31 cellular contexts compared by ENCODE assay signal in the genomic region with DNA sequence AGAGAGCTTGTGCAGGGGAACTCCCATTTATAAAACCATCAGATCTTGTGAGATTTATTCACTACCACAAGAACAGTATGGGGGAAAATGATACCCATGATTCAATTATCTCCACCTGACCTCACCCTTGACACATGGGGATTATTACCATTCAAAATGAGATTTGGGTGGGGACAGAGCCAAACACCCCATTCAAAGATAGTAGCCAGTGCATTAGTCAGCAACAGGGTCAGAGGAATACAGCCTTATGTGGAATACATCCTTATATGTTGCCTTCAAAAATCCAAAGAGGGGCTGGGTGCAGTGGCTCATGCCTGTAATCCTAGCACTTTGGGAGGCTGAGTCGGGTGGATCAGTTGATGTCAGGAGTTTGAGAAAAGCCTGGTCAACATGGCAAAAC.
DNase-seq lines count a peak whose midpoint lies in the region; ATAC-seq lines count a peak whose summit lies in the region.
"Had no signal": no experiment of that assay in that cellular context is flagged by ENCODE, and none has a peak within 500 bp of the region (broad histone marks: within the 10 kb centered on the region; RNA-seq: fewer than 3 reads in every experiment).

No MANE protein-coding gene starts in this region.

- no peaks in the 10 kb centered on the region for H3K79me2 ChIP-seq in trophoblast cell (ENCODE audit: control insufficient read depth, insufficient read depth, low read length, poor library complexity)

- intact Hi-C loops in activated naive CD4-positive, alpha-beta T cell treated with anti-CD3 and anti-CD28 coated beads for 36 hours (cut with micrococcal nuclease): no loop called here

- H3K4me3 Mint-ChIP-seq in activated naive CD4-positive, alpha-beta T cell treated with anti-CD3 and anti-CD28 coated beads for 36 hours: no peak overlapping the region
- no peak overlapping the region for H3K4me3 Mint-ChIP-seq in activated T-helper 17 cell treated with anti-CD3 and anti-CD28 coated beads, Interleukin-2, amount 50 U/mL, for 72 hours
- H3K4me3 Mint-ChIP-seq: B cell; CD14-positive monocyte; CD4-positive, alpha-beta memory T cell; CD4-positive, alpha-beta T cell; CD4-positive, CD25-positive, alpha-beta regulatory T cell; CD8-positive, alpha-beta memory T cell; CD8-positive, alpha-beta T cell had no signal

- H3K36me3 Mint-ChIP-seq in activated naive CD4-positive, alpha-beta T cell treated with anti-CD3 and anti-CD28 coated beads, Interleukin-2, amount 50 U/mL, for 72 hours: no peaks in the 10 kb centered on the region
- H3K36me3 Mint-ChIP-seq in activated naive CD4-positive, alpha-beta T cell treated with anti-CD3 and anti-CD28 coated beads for 36 hours (ENCODE audit: low read depth): no peaks in the 10 kb centered on the region
- no peaks in the 10 kb centered on the region for H3K36me3 Mint-ChIP-seq in activated T-helper 17 cell treated with anti-CD3 and anti-CD28 coated beads, Interleukin-2, amount 50 U/mL, for 72 hours (ENCODE audit: low read depth)
- H3K36me3 Mint-ChIP-seq: CD14-positive monocyte; CD4-positive, alpha-beta memory T cell; CD4-positive, CD25-positive, alpha-beta regulatory T cell; CD8-positive, alpha-beta memory T cell; CD8-positive, alpha-beta T cell had no signal

- WGBS in trophoblast cell (ENCODE audit: extremely low coverage, insufficient coverage, insufficient read length): no CpG with 5 or more reads among the region's 1 CpG

- H3K36me3 ChIP-seq in trophoblast cell (ENCODE audit: control insufficient read depth in 1 of 2, insufficient read depth in 2 of 2, low read length in 2 of 2): no peaks in the 10 kb centered on the region
- H3K36me3 ChIP-seq: BE2C; BLaER1; BLaER1 treated with 17β-estradiol and CSF1 and Interleukin-3, amounts not matched to agents 10 nM and 100 nM had no signal

- CTCF ChIA-PET in activated naive CD4-positive, alpha-beta T cell treated with anti-CD3 and anti-CD28 coated beads for 36 hours (lab: Charles Lee): no interaction called here

- peaks cover 4 to 8% of the 10 kb centered on the region in 2 experiments for H3K4me1 ChIP-seq in trophoblast cell (ENCODE audit: control insufficient read depth in 1 of 2, insufficient read depth in 2 of 2, low read length in 2 of 2)
- H3K4me1 ChIP-seq: BE2C; BLaER1 treated with 17β-estradiol and CSF1 and Interleukin-3, amounts not matched to agents 10 nM and 100 nM; Caco-2 had no signal

- no peak overlapping the region for H3K27ac Mint-ChIP-seq in activated naive CD4-positive, alpha-beta T cell treated with anti-CD3 and anti-CD28 coated beads, Interleukin-2, amount 50 U/mL, for 72 hours
- H3K27ac Mint-ChIP-seq in activated naive CD4-positive, alpha-beta T cell treated with anti-CD3 and anti-CD28 coated beads for 36 hours: no peak overlapping the region
- no peak overlapping the region for H3K27ac Mint-ChIP-seq in activated T-helper 17 cell treated with anti-CD3 and anti-CD28 coated beads, Interleukin-2, amount 50 U/mL, for 72 hours
- H3K27ac Mint-ChIP-seq: B cell; CD14-positive monocyte; CD4-positive, alpha-beta memory T cell; CD4-positive, alpha-beta T cell; CD4-positive, CD25-positive, alpha-beta regulatory T cell; CD8-positive, alpha-beta memory T cell; CD8-positive, alpha-beta T cell had no signal

- peak; percentile 22 to 91 for ATAC-seq in activated naive CD4-positive, alpha-beta T cell treated with anti-CD3 and anti-CD28 coated beads, Interleukin-2, amount 50 U/mL, for 72 hours
- peak; percentile 18 for ATAC-seq in activated T-helper 17 cell treated with anti-CD3 and anti-CD28 coated beads, Interleukin-2, amount 50 U/mL, for 72 hours (replicated peaks)
- ATAC-seq: A549; CD8-positive, alpha-beta T cell had no signal

- no peaks in the 10 kb centered on the region for H3K27me3 Mint-ChIP-seq in activated naive CD4-positive, alpha-beta T cell treated with anti-CD3 and anti-CD28 coated beads for 36 hours (ENCODE audit: low read depth)
- peaks cover 3% of the 10 kb centered on the region for H3K27me3 Mint-ChIP-seq in activated T-helper 17 cell treated with anti-CD3 and anti-CD28 coated beads, Interleukin-2, amount 50 U/mL, for 72 hours
- H3K27me3 Mint-ChIP-seq: B cell; CD4-positive, alpha-beta memory T cell; CD4-positive, alpha-beta T cell; CD4-positive, CD25-positive, alpha-beta regulatory T cell had no signal

- no peak overlapping the region for H3K9ac ChIP-seq in trophoblast cell (ENCODE audit: low read length)
- H3K9ac ChIP-seq: BLaER1; BLaER1 treated with 17β-estradiol and CSF1 and Interleukin-3, amounts not matched to agents 10 nM and 100 nM had no signal

- no peak overlapping the region for H4K8ac ChIP-seq in trophoblast cell (ENCODE audit: low read depth, low read length)

- no peaks in the 10 kb centered on the region for H3K27me3 ChIP-seq in trophoblast cell (ENCODE audit: insufficient read depth, low read length)
- H3K27me3 ChIP-seq: BE2C; BLaER1; BLaER1 treated with 17β-estradiol and CSF1 and Interleukin-3, amounts not matched to agents 10 nM and 100 nM had no signal

- H3K4me1 Mint-ChIP-seq in activated naive CD4-positive, alpha-beta T cell treated with anti-CD3 and anti-CD28 coated beads for 36 hours (ENCODE audit: low read depth): no peaks in the 10 kb centered on the region
- H3K4me1 Mint-ChIP-seq in activated T-helper 17 cell treated with anti-CD3 and anti-CD28 coated beads, Interleukin-2, amount 50 U/mL, for 72 hours: no peaks in the 10 kb centered on the region
- H3K4me1 Mint-ChIP-seq: B cell; CD14-positive monocyte; CD4-positive, alpha-beta memory T cell; CD4-positive, CD25-positive, alpha-beta regulatory T cell; CD8-positive, alpha-beta memory T cell had no signal

- peaks cover 1% of the 10 kb centered on the region for H3K9me3 ChIP-seq in trophoblast cell (ENCODE audit: insufficient read depth, low read depth, low read length)
- H3K9me3 ChIP-seq: A549, BE2C, BLaER1, Caco-2 had no signal

- peaks cover 0 to 10% of the 10 kb centered on the region in 2 donors for H3K9me3 Mint-ChIP-seq in activated naive CD4-positive, alpha-beta T cell treated with anti-CD3 and anti-CD28 coated beads, Interleukin-2, amount 50 U/mL, for 72 hours
- no peaks in the 10 kb centered on the region for H3K9me3 Mint-ChIP-seq in activated naive CD4-positive, alpha-beta T cell treated with anti-CD3 and anti-CD28 coated beads for 36 hours
- H3K9me3 Mint-ChIP-seq in activated T-helper 17 cell treated with anti-CD3 and anti-CD28 coated beads, Interleukin-2, amount 50 U/mL, for 72 hours: peaks cover 3% of the 10 kb centered on the region

- H3K4ac ChIP-seq in trophoblast cell (ENCODE audit: low read depth, low read length): no peak overlapping the region

- H4K91ac ChIP-seq in trophoblast cell (ENCODE audit: low read depth, low read length): no peak overlapping the region

- H3K27ac ChIP-seq in trophoblast cell (ENCODE audit: low read depth, low read length): no peak overlapping the region
- H3K27ac ChIP-seq: 22Rv1; A549; BLaER1; BLaER1 treated with 17β-estradiol and CSF1 and Interleukin-3, amounts not matched to agents 10 nM and 100 nM; C4-2B had no signal

- no peak overlapping the region for H3K14ac ChIP-seq in trophoblast cell (ENCODE audit: low read length)

- no peak overlapping the region for H3K23ac ChIP-seq in trophoblast cell (ENCODE audit: low read length)

- no peak for DNase-seq in activated naive CD4-positive, alpha-beta T cell treated with anti-CD3 and anti-CD28 coated beads, Interleukin-2, amount 50 U/mL, for 72 hours (ENCODE audit: low spot score in 2 of 2)
- no peak for DNase-seq in activated naive CD4-positive, alpha-beta T cell treated with anti-CD3 and anti-CD28 coated beads for 36 hours
- DNase-seq in trophoblast cell: no peak
- DNase-seq: 8988T; ACHN; AML-193; BE2C; C1 segment of cervical spinal cord; Caco-2; Calu3; CD4-positive, alpha-beta memory T cell; CD4-positive, alpha-beta T cell; CD4-positive, CD25-positive, alpha-beta regulatory T cell; CD8-positive, alpha-beta memory T cell; CD8-positive, alpha-beta T cell; COR-L47; DMS 273 treated with DMSO at 0.1 percent for 48 hours; DMS153; DMS53; DMS79; DMS79 treated with DMSO at 0.1 percent for 48 hours; DND-41; EL had no signal

- no peak overlapping the region for H2AFZ ChIP-seq in trophoblast cell (ENCODE audit: insufficient read depth, low read length, poor library complexity)

- no peak overlapping the region for H2BK120ac ChIP-seq in trophoblast cell (ENCODE audit: insufficient read depth, low read length, poor library complexity)

- no peak overlapping the region for H2BK12ac ChIP-seq in trophoblast cell (ENCODE audit: low read length)

- no peaks in the 10 kb centered on the region for H3K79me1 ChIP-seq in trophoblast cell (ENCODE audit: low read length)

- H4K12ac ChIP-seq in trophoblast cell (ENCODE audit: low read depth, low read length): no peak overlapping the region

- no peak overlapping the region for H2BK5ac ChIP-seq in trophoblast cell (ENCODE audit: low read depth, low read length, poor library complexity)

- no peak overlapping the region for H3K18ac ChIP-seq in trophoblast cell (ENCODE audit: low read length)

- no peak overlapping the region for H2AK5ac ChIP-seq in trophoblast cell (ENCODE audit: low read length)

- no peak overlapping the region for H3K4me3 ChIP-seq in trophoblast cell (ENCODE audit: low read depth, low read length)
- H3K4me3 ChIP-seq: A549; BLaER1; BLaER1 treated with 17β-estradiol and CSF1 and Interleukin-3, amounts not matched to agents 10 nM and 100 nM had no signal

- H3K4me2 ChIP-seq in trophoblast cell (ENCODE audit: low read length): no peak overlapping the region
- H3K4me2 ChIP-seq: A549; BLaER1; BLaER1 treated with 17β-estradiol and CSF1 and Interleukin-3, amounts not matched to agents 10 nM and 100 nM had no signal
